6 cellular contexts compared by ENCODE assay signal in genomic region chr5:181205402-181205734, GRCh38. TPM values are rescaled to one million over a fixed set of nuclear protein-coding genes. Genes with fewer than 3 reads are reported as not detected.
A peak's percentile ranks its signal among the peaks of the same experiment; 100 is the strongest.
DNase-seq lines count a peak whose midpoint lies in the region; ATAC-seq and TF ChIP-seq lines count a peak whose summit lies in the region.

No MANE protein-coding gene starts in this region.

- H3K27ac ChIP-seq in HEK293 (ENCODE audit: extremely low read depth, low read depth, low read length): no peak overlapping the region

- peak; percentile 1 for ATAC-seq in omental fat pad (ENCODE audit: low FRiP score)

- DNase-seq in cerebellum (ENCODE audit: low spot score): peak; percentile 37
- DNase-seq in omental fat pad (ENCODE audit: low spot score): no peak
- DNase-seq in SKM-1 treated with dmso at 0.1 percent for 144 hours (lab: John Stamatoyannopoulos, UW; ENCODE audit: unreplicated experiment): no peak
- DNase-seq in SHP77 treated with DMSO at 0.1 percent for 48 hours (lab: John Stamatoyannopoulos, UW): no peak
- DNase-seq in NCI-H146 treated with DMSO at 0.1 percent for 48 hours (lab: John Stamatoyannopoulos, UW; ENCODE audit: unreplicated experiment): no peak

- POLR2A ChIA-PET in HEK293 (lab: Yijun Ruan, JAX): interaction anchor here (1.1 to 5.5 kb wide), 2 partner anchors 13 to 18 kb away, joined by 6 to 86 read pairs; partner anchors contain the start of gene TRIM41

- no peaks in the 10 kb centered on the region for H3K9me3 ChIP-seq in HEK293 (ENCODE audit: control insufficient read depth, insufficient read depth, low read depth, low read length)

- no peaks in the 10 kb centered on the region for H3K36me3 ChIP-seq in HEK293 (ENCODE audit: control insufficient read depth in 2 of 2, insufficient read depth in 1 of 2, low read length in 2 of 2)

- no peaks in the 10 kb centered on the region for H3K4me1 ChIP-seq in HEK293 (ENCODE audit: control insufficient read depth, insufficient read depth, low read length)

- TF ChIP-seq CTCF in HEK293 (tag by site-specific recombination; IDR thresholded peaks at IDR 0.05): no peak
- TF ChIP-seq CTCF in omental fat pad (IDR thresholded peaks at IDR 0.05): no peak

- CTCF ChIA-PET in HEK293 (lab: Yijun Ruan, JAX): interaction anchor here (3.6 kb wide), 1 partner anchor 14 kb away, joined by 12 read pairs; no protein-coding TSS in a partner anchor

- H3K4me3 ChIP-seq in HEK293 (ENCODE audit: low read depth, low read length): peak overlapping the region; percentile 46

TF ChIP-seq in HEK293, 187 proteins besides CTCF, POLR2A, EP300 and RAD21:
- TF ChIP-seq ZNF791 (tag by site-specific recombination; IDR thresholded peaks at IDR 0.05) (no peak), ZNF132 (tag by site-specific recombination; IDR thresholded peaks at IDR 0.05; ENCODE audit: borderline replicate concordance) (no peak), TCF7L2 (IDR thresholded peaks at IDR 0.05; ENCODE audit: borderline replicate concordance, low read depth, low read length) (no peak), ZNF16 (tag by site-specific recombination; IDR thresholded peaks at IDR 0.05; ENCODE audit: low read depth) (no peak), HIC1 (tag by site-specific recombination; IDR thresholded peaks at IDR 0.05) (no peak), SCRT1 (tag by site-specific recombination; IDR thresholded peaks at IDR 0.05; ENCODE audit: borderline replicate concordance) (peak; percentile 25; the same call in 1 of the 2 replicates), SCRT2 (tag by site-specific recombination; IDR thresholded peaks at IDR 0.05) (peak; percentile 94), FEZF1 (tag by site-specific recombination; IDR thresholded peaks at IDR 0.05) (no peak), GLIS1 (tag by site-specific recombination; IDR thresholded peaks at IDR 0.05) (no peak), ZBTB20 (tag by site-specific recombination; IDR thresholded peaks at IDR 0.05) (no peak), ZNF488 (tag by site-specific recombination; IDR thresholded peaks at IDR 0.05) (no peak), ZBTB44 (tag by site-specific recombination; IDR thresholded peaks at IDR 0.05) (no peak), ZNF302 (tag by site-specific recombination; IDR thresholded peaks at IDR 0.05; ENCODE audit: low read depth) (no peak), ZNF514 (tag by site-specific recombination; IDR thresholded peaks at IDR 0.05) (no peak)

RNA-seq across cellular contexts. Expression of gene TRIM7, which starts 0.4 kb away (rescaled TPM):
- total RNA-seq in cerebellum (3.0 TPM), omental fat pad (1 to 10 TPM in 2 of 4 donors, under 1 TPM in 2; 0.79 to 2.9 (median 1.1) TPM)

RNA-seq across cellular contexts. Expression of gene TRIM41, which starts 17.7 kb away (rescaled TPM):
- 13.5 TPM for total RNA-seq in cerebellum
- 10 to 100 TPM in 3 of 4 donors, 1 to 10 TPM in 1; 9.8 to 16.4 (median 12.6) TPM for total RNA-seq in omental fat pad

RNA-seq across cellular contexts. Expression of gene RACK1, which starts 38.3 kb away (rescaled TPM):
- total RNA-seq in cerebellum: 2,116 TPM
- 1,000 to 10,000 TPM; 1,928 to 2,385 (median 2,165) TPM for total RNA-seq in omental fat pad

RNA-seq across cellular contexts. Expression of gene TRIM52, which starts 55.6 kb away (rescaled TPM):
- total RNA-seq in cerebellum (19.9 TPM), omental fat pad (10 to 100 TPM in 3 of 4 donors, 1 to 10 TPM in 1; 9.8 to 19.7 (median 14.5) TPM)

RNA-seq across cellular contexts. Expression of gene OR2V2, which starts 58.0 kb away (rescaled TPM):
- total RNA-seq in cerebellum: not detected
- not detected for total RNA-seq in omental fat pad
